In the genomic region with DNA sequence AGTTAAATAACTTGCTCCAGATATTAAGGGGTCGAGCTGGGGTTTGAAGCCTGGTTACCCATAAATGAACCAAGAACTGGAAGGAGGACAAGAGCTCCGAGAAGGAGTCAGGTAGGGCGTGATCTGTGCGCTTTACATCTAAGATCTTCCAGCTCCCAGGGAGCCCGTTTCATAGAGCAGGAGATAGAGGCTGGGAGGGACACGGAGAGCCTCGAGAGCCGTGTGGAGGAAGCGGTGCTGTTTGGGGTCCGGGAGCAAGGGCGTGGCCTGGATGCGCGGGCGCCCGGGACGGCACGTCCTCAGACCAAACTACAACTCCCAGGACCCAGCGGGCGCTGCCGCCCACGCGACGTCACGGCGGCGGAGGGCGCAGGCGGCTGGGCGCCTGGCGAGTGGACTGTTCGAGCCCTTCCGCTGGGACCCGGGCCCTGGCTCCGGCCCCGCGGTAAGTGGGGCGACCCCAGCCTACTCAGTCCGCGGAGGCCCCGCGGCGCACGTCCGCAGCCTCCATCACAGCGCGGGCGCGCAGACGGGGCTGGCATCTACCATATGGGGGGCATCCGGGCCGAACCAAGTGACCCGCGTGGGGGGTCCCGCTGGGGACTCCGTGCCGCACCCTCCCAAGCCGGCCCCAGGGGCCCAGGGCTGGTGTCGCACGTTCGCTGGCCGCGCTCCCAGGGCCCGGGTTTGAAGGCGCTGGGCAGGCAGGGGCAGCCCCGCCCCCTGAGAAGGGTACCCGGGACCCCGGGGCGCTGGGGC, we compare ENCODE assay signal across 1 cellular context.
TF ChIP-seq lines count a peak whose summit lies in the region.

A gene (plus strand): TSS at position 352 of the 759 bp plus-strand sequence. CDS start 838 bp downstream, outside the sequence.

TF ChIP-seq in K562, 482 proteins besides CTCF, POLR2A, EP300 and RAD21 (continued from another document and continues in another):
- TF ChIP-seq, protein P1, sequence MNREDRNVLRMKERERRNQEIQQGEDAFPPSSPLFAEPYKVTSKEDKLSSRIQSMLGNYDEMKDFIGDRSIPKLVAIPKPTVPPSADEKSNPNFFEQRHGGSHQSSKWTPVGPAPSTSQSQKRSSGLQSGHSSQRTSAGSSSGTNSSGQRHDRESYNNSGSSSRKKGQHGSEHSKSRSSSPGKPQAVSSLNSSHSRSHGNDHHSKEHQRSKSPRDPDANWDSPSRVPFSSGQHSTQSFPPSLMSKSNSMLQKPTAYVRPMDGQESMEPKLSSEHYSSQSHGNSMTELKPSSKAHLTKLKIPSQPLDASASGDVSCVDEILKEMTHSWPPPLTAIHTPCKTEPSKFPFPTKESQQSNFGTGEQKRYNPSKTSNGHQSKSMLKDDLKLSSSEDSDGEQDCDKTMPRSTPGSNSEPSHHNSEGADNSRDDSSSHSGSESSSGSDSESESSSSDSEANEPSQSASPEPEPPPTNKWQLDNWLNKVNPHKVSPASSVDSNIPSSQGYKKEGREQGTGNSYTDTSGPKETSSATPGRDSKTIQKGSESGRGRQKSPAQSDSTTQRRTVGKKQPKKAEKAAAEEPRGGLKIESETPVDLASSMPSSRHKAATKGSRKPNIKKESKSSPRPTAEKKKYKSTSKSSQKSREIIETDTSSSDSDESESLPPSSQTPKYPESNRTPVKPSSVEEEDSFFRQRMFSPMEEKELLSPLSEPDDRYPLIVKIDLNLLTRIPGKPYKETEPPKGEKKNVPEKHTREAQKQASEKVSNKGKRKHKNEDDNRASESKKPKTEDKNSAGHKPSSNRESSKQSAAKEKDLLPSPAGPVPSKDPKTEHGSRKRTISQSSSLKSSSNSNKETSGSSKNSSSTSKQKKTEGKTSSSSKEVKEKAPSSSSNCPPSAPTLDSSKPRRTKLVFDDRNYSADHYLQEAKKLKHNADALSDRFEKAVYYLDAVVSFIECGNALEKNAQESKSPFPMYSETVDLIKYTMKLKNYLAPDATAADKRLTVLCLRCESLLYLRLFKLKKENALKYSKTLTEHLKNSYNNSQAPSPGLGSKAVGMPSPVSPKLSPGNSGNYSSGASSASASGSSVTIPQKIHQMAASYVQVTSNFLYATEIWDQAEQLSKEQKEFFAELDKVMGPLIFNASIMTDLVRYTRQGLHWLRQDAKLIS (CRISPR knock-in tag; IDR thresholded peaks at IDR 0.05): no peak
- TF ChIP-seq SNRNP70 (optimal IDR thresholded peaks at IDR 0.05; ENCODE audit: low read depth, low read length): no peak
- TF ChIP-seq ZNF282 (CRISPR knock-in tag; IDR thresholded peaks at IDR 0.05): no peak
- TF ChIP-seq, protein P2, sequence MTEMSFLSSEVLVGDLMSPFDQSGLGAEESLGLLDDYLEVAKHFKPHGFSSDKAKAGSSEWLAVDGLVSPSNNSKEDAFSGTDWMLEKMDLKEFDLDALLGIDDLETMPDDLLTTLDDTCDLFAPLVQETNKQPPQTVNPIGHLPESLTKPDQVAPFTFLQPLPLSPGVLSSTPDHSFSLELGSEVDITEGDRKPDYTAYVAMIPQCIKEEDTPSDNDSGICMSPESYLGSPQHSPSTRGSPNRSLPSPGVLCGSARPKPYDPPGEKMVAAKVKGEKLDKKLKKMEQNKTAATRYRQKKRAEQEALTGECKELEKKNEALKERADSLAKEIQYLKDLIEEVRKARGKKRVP (CRISPR knock-in tag; IDR thresholded peaks at IDR 0.05): no peak
- no peak for TF ChIP-seq MCM7 (IDR thresholded peaks at IDR 0.05)
- no peak for TF ChIP-seq HNRNPLL (IDR thresholded peaks at IDR 0.05; ENCODE audit: low read depth, low read length, poor library complexity, severe bottlenecking)
- TF ChIP-seq NCOA4 (IDR thresholded peaks at IDR 0.05; ENCODE audit: partially characterized antibody): no peak
- TF ChIP-seq KLF6 (CRISPR knock-in tag; IDR thresholded peaks at IDR 0.05; ENCODE audit: borderline replicate concordance): no peak
- TF ChIP-seq ZNF12 (CRISPR knock-in tag; IDR thresholded peaks at IDR 0.05): 0 out of 2 replicates have a peak, but pooled peaks have one; percentile 22
- TF ChIP-seq RBFOX2 (IDR thresholded peaks at IDR 0.05; ENCODE audit: low read depth, low read length): peak; percentile 74
- TF ChIP-seq RFX7 (CRISPR knock-in tag; IDR thresholded peaks at IDR 0.05): no peak
- no peak for TF ChIP-seq BMI1 (IDR thresholded peaks at IDR 0.05; ENCODE audit: low read length)
- TF ChIP-seq TRIM24 (IDR thresholded peaks at IDR 0.05): no peak
- TF ChIP-seq RCOR1 (IDR thresholded peaks at IDR 0.05; ENCODE audit: borderline replicate concordance in 1 of 2, low read depth in 2 of 2, low read length in 2 of 2): peak in 1 of 2 experiments; percentile 40; a peak in 1 of 4 replicates
- TF ChIP-seq PHB2 (IDR thresholded peaks at IDR 0.05; ENCODE audit: low read depth): no peak
- TF ChIP-seq, protein P3, sequence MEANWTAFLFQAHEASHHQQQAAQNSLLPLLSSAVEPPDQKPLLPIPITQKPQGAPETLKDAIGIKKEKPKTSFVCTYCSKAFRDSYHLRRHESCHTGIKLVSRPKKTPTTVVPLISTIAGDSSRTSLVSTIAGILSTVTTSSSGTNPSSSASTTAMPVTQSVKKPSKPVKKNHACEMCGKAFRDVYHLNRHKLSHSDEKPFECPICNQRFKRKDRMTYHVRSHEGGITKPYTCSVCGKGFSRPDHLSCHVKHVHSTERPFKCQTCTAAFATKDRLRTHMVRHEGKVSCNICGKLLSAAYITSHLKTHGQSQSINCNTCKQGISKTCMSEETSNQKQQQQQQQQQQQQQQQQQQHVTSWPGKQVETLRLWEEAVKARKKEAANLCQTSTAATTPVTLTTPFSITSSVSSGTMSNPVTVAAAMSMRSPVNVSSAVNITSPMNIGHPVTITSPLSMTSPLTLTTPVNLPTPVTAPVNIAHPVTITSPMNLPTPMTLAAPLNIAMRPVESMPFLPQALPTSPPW (CRISPR knock-in tag; IDR thresholded peaks at IDR 0.05): peak; percentile 34; the same call in 1 of the 2 replicates
- TF ChIP-seq JUNB (CRISPR knock-in tag; conservative IDR thresholded peaks at IDR 0.05): no peak
- TF ChIP-seq SMARCA4 (IDR thresholded peaks at IDR 0.05): no peak
- no peak for TF ChIP-seq ILF3 (IDR thresholded peaks at IDR 0.05; ENCODE audit: borderline replicate concordance)
- TF ChIP-seq, protein P4, sequence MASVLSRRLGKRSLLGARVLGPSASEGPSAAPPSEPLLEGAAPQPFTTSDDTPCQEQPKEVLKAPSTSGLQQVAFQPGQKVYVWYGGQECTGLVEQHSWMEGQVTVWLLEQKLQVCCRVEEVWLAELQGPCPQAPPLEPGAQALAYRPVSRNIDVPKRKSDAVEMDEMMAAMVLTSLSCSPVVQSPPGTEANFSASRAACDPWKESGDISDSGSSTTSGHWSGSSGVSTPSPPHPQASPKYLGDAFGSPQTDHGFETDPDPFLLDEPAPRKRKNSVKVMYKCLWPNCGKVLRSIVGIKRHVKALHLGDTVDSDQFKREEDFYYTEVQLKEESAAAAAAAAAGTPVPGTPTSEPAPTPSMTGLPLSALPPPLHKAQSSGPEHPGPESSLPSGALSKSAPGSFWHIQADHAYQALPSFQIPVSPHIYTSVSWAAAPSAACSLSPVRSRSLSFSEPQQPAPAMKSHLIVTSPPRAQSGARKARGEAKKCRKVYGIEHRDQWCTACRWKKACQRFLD (CRISPR knock-in tag; IDR thresholded peaks at IDR 0.05): no peak
- TF ChIP-seq, protein P5, sequence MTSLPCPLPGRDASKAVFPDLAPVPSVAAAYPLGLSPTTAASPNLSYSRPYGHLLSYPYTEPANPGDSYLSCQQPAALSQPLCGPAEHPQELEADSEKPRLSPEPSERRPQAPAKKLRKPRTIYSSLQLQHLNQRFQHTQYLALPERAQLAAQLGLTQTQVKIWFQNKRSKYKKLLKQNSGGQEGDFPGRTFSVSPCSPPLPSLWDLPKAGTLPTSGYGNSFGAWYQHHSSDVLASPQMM (CRISPR knock-in tag; IDR thresholded peaks at IDR 0.05): no peak
- no peak for TF ChIP-seq TSC22D4 (tag; IDR thresholded peaks at IDR 0.05)
- peak; percentile 41 for TF ChIP-seq MEIS2 (IDR thresholded peaks at IDR 0.05; ENCODE audit: partially characterized antibody)
- TF ChIP-seq ZEB2 (IDR thresholded peaks at IDR 0.05): no peak
- no peak for TF ChIP-seq ZKSCAN3 (CRISPR knock-in tag; IDR thresholded peaks at IDR 0.05)
- 0 out of 2 replicates have a peak, but pooled peaks have one; percentile 59 for TF ChIP-seq RBM34 (IDR thresholded peaks at IDR 0.05; ENCODE audit: borderline replicate concordance, insufficient read depth, low read length)
- no peak for TF ChIP-seq ZBTB8A (IDR thresholded peaks at IDR 0.05; ENCODE audit: partially characterized antibody)
- no peak for TF ChIP-seq SREBF2 (CRISPR knock-in tag; IDR thresholded peaks at IDR 0.05)
- TF ChIP-seq, protein P6, sequence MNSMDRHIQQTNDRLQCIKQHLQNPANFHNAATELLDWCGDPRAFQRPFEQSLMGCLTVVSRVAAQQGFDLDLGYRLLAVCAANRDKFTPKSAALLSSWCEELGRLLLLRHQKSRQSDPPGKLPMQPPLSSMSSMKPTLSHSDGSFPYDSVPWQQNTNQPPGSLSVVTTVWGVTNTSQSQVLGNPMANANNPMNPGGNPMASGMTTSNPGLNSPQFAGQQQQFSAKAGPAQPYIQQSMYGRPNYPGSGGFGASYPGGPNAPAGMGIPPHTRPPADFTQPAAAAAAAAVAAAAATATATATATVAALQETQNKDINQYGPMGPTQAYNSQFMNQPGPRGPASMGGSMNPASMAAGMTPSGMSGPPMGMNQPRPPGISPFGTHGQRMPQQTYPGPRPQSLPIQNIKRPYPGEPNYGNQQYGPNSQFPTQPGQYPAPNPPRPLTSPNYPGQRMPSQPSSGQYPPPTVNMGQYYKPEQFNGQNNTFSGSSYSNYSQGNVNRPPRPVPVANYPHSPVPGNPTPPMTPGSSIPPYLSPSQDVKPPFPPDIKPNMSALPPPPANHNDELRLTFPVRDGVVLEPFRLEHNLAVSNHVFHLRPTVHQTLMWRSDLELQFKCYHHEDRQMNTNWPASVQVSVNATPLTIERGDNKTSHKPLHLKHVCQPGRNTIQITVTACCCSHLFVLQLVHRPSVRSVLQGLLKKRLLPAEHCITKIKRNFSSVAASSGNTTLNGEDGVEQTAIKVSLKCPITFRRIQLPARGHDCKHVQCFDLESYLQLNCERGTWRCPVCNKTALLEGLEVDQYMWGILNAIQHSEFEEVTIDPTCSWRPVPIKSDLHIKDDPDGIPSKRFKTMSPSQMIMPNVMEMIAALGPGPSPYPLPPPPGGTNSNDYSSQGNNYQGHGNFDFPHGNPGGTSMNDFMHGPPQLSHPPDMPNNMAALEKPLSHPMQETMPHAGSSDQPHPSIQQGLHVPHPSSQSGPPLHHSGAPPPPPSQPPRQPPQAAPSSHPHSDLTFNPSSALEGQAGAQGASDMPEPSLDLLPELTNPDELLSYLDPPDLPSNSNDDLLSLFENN (IDR thresholded peaks at IDR 0.05; ENCODE audit: low read depth in 2 of 2, low read length in 2 of 2): no peak
- TF ChIP-seq, protein P7, sequence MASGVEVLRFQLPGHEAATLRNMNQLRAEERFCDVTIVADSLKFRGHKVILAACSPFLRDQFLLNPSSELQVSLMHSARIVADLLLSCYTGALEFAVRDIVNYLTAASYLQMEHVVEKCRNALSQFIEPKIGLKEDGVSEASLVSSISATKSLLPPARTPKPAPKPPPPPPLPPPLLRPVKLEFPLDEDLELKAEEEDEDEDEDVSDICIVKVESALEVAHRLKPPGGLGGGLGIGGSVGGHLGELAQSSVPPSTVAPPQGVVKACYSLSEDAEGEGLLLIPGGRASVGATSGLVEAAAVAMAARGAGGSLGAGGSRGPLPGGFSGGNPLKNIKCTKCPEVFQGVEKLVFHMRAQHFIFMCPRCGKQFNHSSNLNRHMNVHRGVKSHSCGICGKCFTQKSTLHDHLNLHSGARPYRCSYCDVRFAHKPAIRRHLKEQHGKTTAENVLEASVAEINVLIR (CRISPR knock-in tag; IDR thresholded peaks at IDR 0.05): peak; percentile 87
- TF ChIP-seq, protein P8, sequence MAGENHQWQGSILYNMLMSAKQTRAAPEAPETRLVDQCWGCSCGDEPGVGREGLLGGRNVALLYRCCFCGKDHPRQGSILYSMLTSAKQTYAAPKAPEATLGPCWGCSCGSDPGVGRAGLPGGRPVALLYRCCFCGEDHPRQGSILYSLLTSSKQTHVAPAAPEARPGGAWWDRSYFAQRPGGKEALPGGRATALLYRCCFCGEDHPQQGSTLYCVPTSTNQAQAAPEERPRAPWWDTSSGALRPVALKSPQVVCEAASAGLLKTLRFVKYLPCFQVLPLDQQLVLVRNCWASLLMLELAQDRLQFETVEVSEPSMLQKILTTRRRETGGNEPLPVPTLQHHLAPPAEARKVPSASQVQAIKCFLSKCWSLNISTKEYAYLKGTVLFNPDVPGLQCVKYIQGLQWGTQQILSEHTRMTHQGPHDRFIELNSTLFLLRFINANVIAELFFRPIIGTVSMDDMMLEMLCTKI (IDR thresholded peaks at IDR 0.05; ENCODE audit: partially characterized antibody): no peak
- no peak for TF ChIP-seq ATF1 (CRISPR knock-in tag; IDR thresholded peaks at IDR 0.05)
- TF ChIP-seq ATF1 (tag; IDR thresholded peaks at IDR 0.05): peak; percentile 97
- TF ChIP-seq, protein P9, sequence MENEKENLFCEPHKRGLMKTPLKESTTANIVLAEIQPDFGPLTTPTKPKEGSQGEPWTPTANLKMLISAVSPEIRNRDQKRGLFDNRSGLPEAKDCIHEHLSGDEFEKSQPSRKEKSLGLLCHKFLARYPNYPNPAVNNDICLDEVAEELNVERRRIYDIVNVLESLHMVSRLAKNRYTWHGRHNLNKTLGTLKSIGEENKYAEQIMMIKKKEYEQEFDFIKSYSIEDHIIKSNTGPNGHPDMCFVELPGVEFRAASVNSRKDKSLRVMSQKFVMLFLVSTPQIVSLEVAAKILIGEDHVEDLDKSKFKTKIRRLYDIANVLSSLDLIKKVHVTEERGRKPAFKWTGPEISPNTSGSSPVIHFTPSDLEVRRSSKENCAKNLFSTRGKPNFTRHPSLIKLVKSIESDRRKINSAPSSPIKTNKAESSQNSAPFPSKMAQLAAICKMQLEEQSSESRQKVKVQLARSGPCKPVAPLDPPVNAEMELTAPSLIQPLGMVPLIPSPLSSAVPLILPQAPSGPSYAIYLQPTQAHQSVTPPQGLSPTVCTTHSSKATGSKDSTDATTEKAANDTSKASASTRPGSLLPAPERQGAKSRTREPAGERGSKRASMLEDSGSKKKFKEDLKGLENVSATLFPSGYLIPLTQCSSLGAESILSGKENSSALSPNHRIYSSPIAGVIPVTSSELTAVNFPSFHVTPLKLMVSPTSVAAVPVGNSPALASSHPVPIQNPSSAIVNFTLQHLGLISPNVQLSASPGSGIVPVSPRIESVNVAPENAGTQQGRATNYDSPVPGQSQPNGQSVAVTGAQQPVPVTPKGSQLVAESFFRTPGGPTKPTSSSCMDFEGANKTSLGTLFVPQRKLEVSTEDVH (IDR thresholded peaks at IDR 0.05; ENCODE audit: low read depth, partially characterized antibody): no peak
